Comparison of ENCODE assay signal across 8 cellular contexts in the genomic region with DNA sequence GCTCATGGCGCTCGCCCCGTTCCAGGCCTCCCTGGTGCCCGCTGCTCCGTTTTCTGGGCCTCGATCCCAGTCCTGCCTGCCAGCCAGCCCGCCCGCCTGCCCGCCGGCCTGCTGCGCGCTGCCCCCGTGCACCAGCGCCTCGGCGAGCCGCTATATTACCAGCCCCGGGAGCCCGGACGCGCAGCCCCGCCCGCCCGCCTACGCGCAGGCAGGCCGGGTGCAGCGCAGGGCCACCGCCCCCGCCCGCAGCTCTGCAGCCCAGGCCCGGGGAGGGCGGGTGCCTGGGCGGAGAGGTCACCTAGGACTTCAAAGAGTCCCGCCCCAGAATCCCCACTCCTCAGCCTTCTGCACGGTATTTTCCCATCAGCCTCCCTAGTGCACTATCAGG. TPM values are rescaled to one million over a fixed set of nuclear protein-coding genes. Genes with fewer than 3 reads are reported as not detected.
A peak's percentile ranks its signal among the peaks of the same experiment; 100 is the strongest.
DNase-seq lines count a peak whose midpoint lies in the region; ATAC-seq and TF ChIP-seq lines count a peak whose summit lies in the region.

A gene (minus strand): TSS at position 157 of the 388 bp plus-strand sequence. CDS start 151 bp downstream, at position 6.

- WGBS in psoas muscle, 3 donors = 0 to 2% (median 0%) methylated on average over 4 to 30 of the region's 36 CpGs

- intact Hi-C loops in psoas muscle (cut with DNase I) = no loop called here

- H3K4me3 ChIP-seq in cardiac muscle cell (peak within 1 kb of the TSS; percentile 12), psoas muscle (peak within 1 kb of the TSS; percentile 68)

- TF ChIP-seq CTCF in GM10266 (IDR thresholded peaks at IDR 0.05; ENCODE audit: control insufficient read depth, insufficient read depth, low read depth, missing control alignments) = no peak
- TF ChIP-seq CTCF in cardiac muscle cell (IDR thresholded peaks at IDR 0.05; ENCODE audit: low read depth, low read length) = no peak
- TF ChIP-seq CTCF in psoas muscle (IDR thresholded peaks at IDR 0.05) = no peak

- H3K27me3 ChIP-seq in cardiac muscle cell = peaks cover 13% of the 10 kb centered on the region
- peaks cover 0 to 8% (median 0%) of the 10 kb centered on the region in 3 donors for H3K27me3 ChIP-seq in psoas muscle (ENCODE audit: insufficient read depth in 3 of 3, low read length in 2 of 3)

- peak; percentile 10 for DNase-seq in GM10266 (ENCODE audit: extremely low spot score)
- peak; percentile 1 for DNase-seq in activated T-cell treated with anti-CD3 and anti-CD28 coated beads for 4 hours
- DNase-seq in cardiac muscle cell (ENCODE audit: low read depth in 1 of 2, low spot score in 1 of 2) = peak in 1 of 2 donors; percentile 55
- peak; percentile 54 to 78 for DNase-seq in psoas muscle
- DNase-seq in KBM-7 = no peak
- DNase-seq in NCI-H1930 (lab: John Stamatoyannopoulos, UW) = no peak
- DNase-seq in DMS153 (lab: John Stamatoyannopoulos, UW) = no peak

- peak; percentile 93 to 94 (median 94) for ATAC-seq in psoas muscle
- no peak for ATAC-seq in GM21360 (IDR thresholded peaks at IDR 0.05; ENCODE audit: unreplicated experiment)

- H3K27ac ChIP-seq in cardiac muscle cell (no peak within 1 kb of the TSS), psoas muscle (peak within 1 kb of the TSS; percentile 81)

- no peaks in the 10 kb centered on the region for H3K4me1 ChIP-seq in cardiac muscle cell (ENCODE audit: low read depth)
- no peaks in the 10 kb centered on the region for H3K4me1 ChIP-seq in psoas muscle

- in situ Hi-C loops in KBM-7 (cut with MboI; ENCODE audit: low pct_unique_long_range_greater_than_20kb, low sequenced_read_pairs) = loop anchor here (25.0 kb wide), 1 partner anchor 95 kb away; no protein-coding TSS in a partner anchor

- H3K9me3 ChIP-seq in cardiac muscle cell (ENCODE audit: low read depth) (no peaks in the 10 kb centered on the region), psoas muscle (no peaks in the 10 kb centered on the region)

- H3K36me3 ChIP-seq in cardiac muscle cell = no peaks in the 10 kb centered on the region
- H3K36me3 ChIP-seq in psoas muscle (ENCODE audit: insufficient read depth in 1 of 2, low read depth in 1 of 2) = no peaks in the 10 kb centered on the region

RNA-seq across cellular contexts. Expression of the gene that starts here (rescaled TPM):
- total RNA-seq in cardiac muscle cell (0.67 and 1.2 TPM in 2 replicates), psoas muscle (10 to 100 TPM; 33.4 to 80.6 (median 43.5) TPM)
- polyA plus RNA-seq in cardiac muscle cell (2.6 and 6.3 TPM in 2 replicates), psoas muscle (10 to 100 TPM; 13.0 to 43.8 (median 39.8) TPM)

Comparison
In these comparisons a context has a peak if more than half of its experiments do, and no peak if none do; other contexts are left out.
1. RNA of the gene that starts here (total RNA-seq): 33.4 to 80.6 TPM in psoas muscle; 0.67 to 1.2 TPM in cardiac muscle cell; every median in the first group is over 10 times any median in the second.
2. DNase-seq: peak in GM10266 (single experiment), activated T-cell treated with anti-CD3 and anti-CD28 coated beads for 4 hours (single experiment) and psoas muscle (2 of 2); none in KBM-7 (single experiment), NCI-H1930 (0 of 2) and DMS153 (single experiment).